Comparison of ENCODE assay signal across 41 cellular contexts in the genomic region with DNA sequence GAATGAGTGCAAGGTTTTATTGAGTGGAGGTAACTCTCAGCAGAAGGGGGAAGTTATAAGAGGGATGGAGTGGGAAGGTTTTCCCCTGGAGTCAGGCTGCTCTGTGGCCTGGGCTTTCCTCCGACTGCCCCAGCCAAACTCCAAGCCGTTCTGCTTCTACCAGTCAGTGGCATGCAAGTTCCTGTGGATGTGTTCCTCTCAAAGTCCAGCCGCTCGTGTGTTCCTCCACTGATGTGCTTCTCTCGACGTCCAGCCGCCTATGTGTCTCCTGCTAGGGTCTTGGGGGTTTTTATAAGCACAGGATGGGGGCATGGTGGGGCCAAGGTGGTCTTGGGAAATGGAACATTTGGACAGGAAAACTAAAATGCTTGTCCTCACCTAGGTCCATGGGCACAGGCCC. TPM values are rescaled to one million over a fixed set of nuclear protein-coding genes. Genes with fewer than 3 reads are reported as not detected.
"Had no signal": no experiment of that assay in that cellular context is flagged by ENCODE, and none has a peak within 500 bp of the region (broad histone marks: within the 10 kb centered on the region; RNA-seq: fewer than 3 reads in every experiment).

No MANE protein-coding gene starts in this region.

- H3K4me1 ChIP-seq: adrenal gland, ascending aorta, body of pancreas, breast epithelium had no signal

- DNase-seq: activated effector memory CD4-positive, alpha-beta T cell treated with anti-CD3 and anti-CD28 coated beads, Interleukin-2, amount 50 U/mL, for 16 hours; activated effector memory CD4-positive, alpha-beta T cell treated with Interleukin-2 at 50 U/mL for 16 hours; activated gamma-delta T cell; activated gamma-delta T cell treated with Interleukin-2 at 50 U/mL for 16 hours; activated naive CD4-positive, alpha-beta T cell; activated naive CD4-positive, alpha-beta T cell treated with anti-CD3 and anti-CD28 coated beads for 36 hours; activated naive CD4-positive, alpha-beta T cell treated with anti-CD3 and anti-CD28 coated beads, Interleukin-2, amount 10 ng/mL, durations not matched to agents 7 days and 5 days; activated naive CD4-positive, alpha-beta T cell treated with anti-CD3 and anti-CD28 coated beads, Interleukin-2, amount 50 U/mL, for 16 hours; activated naive CD4-positive, alpha-beta T cell treated with Interleukin-2 at 50 U/mL for 16 hours; activated naive CD8-positive, alpha-beta T cell treated with anti-CD3 and anti-CD28 coated beads for 36 hours; activated naive CD8-positive, alpha-beta T cell treated with anti-CD3 and anti-CD28 coated beads, Interleukin-2, amount 10 ng/mL, durations not matched to agents 7 days and 5 days; activated naive CD8-positive, alpha-beta T cell treated with anti-CD3 and anti-CD28 coated beads, Interleukin-2, amount 50 U/mL, for 24 hours; activated T-cell treated with anti-CD3 and anti-CD28 coated beads, Interleukin-2, amount 50 U/mL, for 1 hour; activated T-cell treated with anti-CD3 and anti-CD28 coated beads, Interleukin-2, amount 50 U/mL, for 24 hours; activated T-cell treated with anti-CD3 and anti-CD28 coated beads, Interleukin-2, amount 50 U/mL, for 4 hours; activated T-cell treated with anti-CD3 and anti-CD28 coated beads, Interleukin-2, amount 50 U/mL, for 48 hours; activated T-cell treated with anti-CD3 and anti-CD28 coated beads, Interleukin-2, amount 50 U/mL, for 72 hours; adrenal gland; amniotic stem cell; amygdala; anterior cingulate cortex; aorta; body of pancreas; brain microvascular endothelial cell; caudate nucleus; central memory CD4-positive, alpha-beta T cell; cerebellar nuclear complex had no signal

- H3K27ac Mint-ChIP-seq: activated naive CD4-positive, alpha-beta T cell treated with anti-CD3 and anti-CD28 coated beads for 36 hours; activated naive CD4-positive, alpha-beta T cell treated with anti-CD3 and anti-CD28 coated beads, Interleukin-2, amount 10 ng/mL, durations not matched to agents 7 days and 5 days; activated naive CD4-positive, alpha-beta T cell treated with anti-CD3 and anti-CD28 coated beads, Interleukin-2, amount 50 U/mL, for 24 hours; activated naive CD4-positive, alpha-beta T cell treated with anti-CD3 and anti-CD28 coated beads, Interleukin-2, amount 50 U/mL, for 72 hours; activated naive CD8-positive, alpha-beta T cell; activated naive CD8-positive, alpha-beta T cell treated with anti-CD3 and anti-CD28 coated beads for 36 hours; activated naive CD8-positive, alpha-beta T cell treated with anti-CD3 and anti-CD28 coated beads, Interleukin-2, amount 10 ng/mL, durations not matched to agents 7 days and 5 days; activated naive CD8-positive, alpha-beta T cell treated with anti-CD3 and anti-CD28 coated beads, Interleukin-2, amount 50 U/mL, for 24 hours; activated T-cell treated with anti-CD3 and anti-CD28 coated beads, Interleukin-2, amount 50 U/mL, for 24 hours; activated T-cell treated with anti-CD3 and anti-CD28 coated beads, Interleukin-2, amount 50 U/mL, for 72 hours; activated T-helper 1 cell treated with anti-CD3 and anti-CD28 coated beads, Interleukin-12 subunit alpha, Interleukin-12 subunit beta, Interleukin-2, Interleukin-4 antibody, amounts not matched to agents 30 ng/mL and 10 ng/mL and 1 ng/mL, durations not matched to agents 14 hours and 24 hours and 36 hours; activated T-helper 17 cell treated with anti-CD3 and anti-CD28 coated beads, Interleukin-2, amount 50 U/mL, for 72 hours; activated T-helper 2 cell treated with anti-CD3 and anti-CD28 coated beads, Interferon-gamma antibody, Interleukin-2, Interleukin-4, amounts not matched to agents 10 μg/mL and 5 μg/mL and 100 μg/mL, durations not matched to agents 14 hours and 24 hours and 36 hours; brain had no signal

- H3K9me3 ChIP-seq: adrenal gland, ascending aorta, body of pancreas, breast epithelium had no signal

- H3K27ac ChIP-seq: adrenal gland, ascending aorta, body of pancreas, brain microvascular endothelial cell, breast epithelium, cardiac muscle cell had no signal

- H3K4me3 Mint-ChIP-seq: activated naive CD4-positive, alpha-beta T cell treated with anti-CD3 and anti-CD28 coated beads for 36 hours; activated naive CD4-positive, alpha-beta T cell treated with anti-CD3 and anti-CD28 coated beads, Interleukin-2, amount 10 ng/mL, durations not matched to agents 7 days and 5 days; activated naive CD4-positive, alpha-beta T cell treated with anti-CD3 and anti-CD28 coated beads, Interleukin-2, amount 50 U/mL, for 24 hours; activated naive CD8-positive, alpha-beta T cell; activated naive CD8-positive, alpha-beta T cell treated with anti-CD3 and anti-CD28 coated beads for 36 hours; activated naive CD8-positive, alpha-beta T cell treated with anti-CD3 and anti-CD28 coated beads, Interleukin-2, amount 10 ng/mL, durations not matched to agents 7 days and 5 days; activated naive CD8-positive, alpha-beta T cell treated with anti-CD3 and anti-CD28 coated beads, Interleukin-2, amount 50 U/mL, for 24 hours; activated T-cell treated with anti-CD3 and anti-CD28 coated beads, Interleukin-2, amount 50 U/mL, for 24 hours; activated T-cell treated with anti-CD3 and anti-CD28 coated beads, Interleukin-2, amount 50 U/mL, for 4 hours; activated T-cell treated with anti-CD3 and anti-CD28 coated beads, Interleukin-2, amount 50 U/mL, for 72 hours; activated T-helper 1 cell treated with anti-CD3 and anti-CD28 coated beads, Interleukin-12 subunit alpha, Interleukin-12 subunit beta, Interleukin-2, Interleukin-4 antibody, amounts not matched to agents 30 ng/mL and 10 ng/mL and 1 ng/mL, durations not matched to agents 14 hours and 24 hours and 36 hours; activated T-helper 17 cell treated with anti-CD3 and anti-CD28 coated beads, Interleukin-2, amount 50 U/mL, for 72 hours; brain; central memory CD8-positive, alpha-beta T cell had no signal

- H3K4me1 Mint-ChIP-seq: activated T-helper 17 cell treated with anti-CD3 and anti-CD28 coated beads, Interleukin-2, amount 50 U/mL, for 72 hours had no signal

- H3K27me3 ChIP-seq: adrenal gland, ascending aorta, body of pancreas, brain microvascular endothelial cell, breast epithelium, cardiac muscle cell had no signal

- ATAC-seq: activated naive CD4-positive, alpha-beta T cell treated with anti-CD3 and anti-CD28 coated beads, Interleukin-2, amount 50 U/mL, for 72 hours; activated naive CD8-positive, alpha-beta T cell treated with anti-CD3 and anti-CD28 coated beads, Interleukin-2, amount 50 U/mL, for 24 hours; activated T-cell treated with anti-CD3 and anti-CD28 coated beads, Interleukin-2, amount 50 U/mL, for 4 hours; activated T-cell treated with anti-CD3 and anti-CD28 coated beads, Interleukin-2, amount 50 U/mL, for 72 hours; activated T-helper 17 cell treated with anti-CD3 and anti-CD28 coated beads, Interleukin-2, amount 50 U/mL, for 72 hours; body of pancreas had no signal

- H3K4me3 ChIP-seq: adrenal gland, ascending aorta, body of pancreas, breast epithelium, cardiac muscle cell had no signal

- H3K36me3 Mint-ChIP-seq: activated naive CD4-positive, alpha-beta T cell treated with anti-CD3 and anti-CD28 coated beads, Interleukin-2, amount 10 ng/mL, durations not matched to agents 7 days and 5 days; activated naive CD4-positive, alpha-beta T cell treated with anti-CD3 and anti-CD28 coated beads, Interleukin-2, amount 50 U/mL, for 24 hours; activated naive CD4-positive, alpha-beta T cell treated with anti-CD3 and anti-CD28 coated beads, Interleukin-2, amount 50 U/mL, for 72 hours; activated naive CD8-positive, alpha-beta T cell; activated naive CD8-positive, alpha-beta T cell treated with anti-CD3 and anti-CD28 coated beads for 36 hours; activated naive CD8-positive, alpha-beta T cell treated with anti-CD3 and anti-CD28 coated beads, Interleukin-2, amount 10 ng/mL, durations not matched to agents 7 days and 5 days; brain had no signal

- H3K36me3 ChIP-seq: adrenal gland, ascending aorta, brain microvascular endothelial cell, breast epithelium, cardiac muscle cell had no signal

- FAIRE-seq: astrocyte, bronchial epithelial cell had no signal

- H3K9me3 Mint-ChIP-seq: activated naive CD4-positive, alpha-beta T cell treated with anti-CD3 and anti-CD28 coated beads for 36 hours; activated naive CD4-positive, alpha-beta T cell treated with anti-CD3 and anti-CD28 coated beads, Interleukin-2, amount 10 ng/mL, durations not matched to agents 7 days and 5 days; activated naive CD4-positive, alpha-beta T cell treated with anti-CD3 and anti-CD28 coated beads, Interleukin-2, amount 50 U/mL, for 24 hours; activated naive CD4-positive, alpha-beta T cell treated with anti-CD3 and anti-CD28 coated beads, Interleukin-2, amount 50 U/mL, for 72 hours; activated naive CD8-positive, alpha-beta T cell treated with anti-CD3 and anti-CD28 coated beads for 36 hours; activated naive CD8-positive, alpha-beta T cell treated with anti-CD3 and anti-CD28 coated beads, Interleukin-2, amount 10 ng/mL, durations not matched to agents 7 days and 5 days; activated naive CD8-positive, alpha-beta T cell treated with anti-CD3 and anti-CD28 coated beads, Interleukin-2, amount 50 U/mL, for 24 hours; activated T-cell treated with anti-CD3 and anti-CD28 coated beads, Interleukin-2, amount 50 U/mL, for 24 hours; activated T-cell treated with anti-CD3 and anti-CD28 coated beads, Interleukin-2, amount 50 U/mL, for 4 hours; activated T-cell treated with anti-CD3 and anti-CD28 coated beads, Interleukin-2, amount 50 U/mL, for 72 hours; activated T-helper 1 cell treated with anti-CD3 and anti-CD28 coated beads, Interleukin-12 subunit alpha, Interleukin-12 subunit beta, Interleukin-2, Interleukin-4 antibody, amounts not matched to agents 30 ng/mL and 10 ng/mL and 1 ng/mL, durations not matched to agents 14 hours and 24 hours and 36 hours; activated T-helper 17 cell treated with anti-CD3 and anti-CD28 coated beads, Interleukin-2, amount 50 U/mL, for 72 hours; activated T-helper 2 cell treated with anti-CD3 and anti-CD28 coated beads, Interferon-gamma antibody, Interleukin-2, Interleukin-4, amounts not matched to agents 10 μg/mL and 5 μg/mL and 100 μg/mL, durations not matched to agents 14 hours and 24 hours and 36 hours; brain; central memory CD8-positive, alpha-beta T cell had no signal

RNA-seq across cellular contexts. Expression of a gene that starts 28.8 kb away (rescaled TPM):
- total RNA-seq: activated naive CD4-positive, alpha-beta T cell treated with anti-CD3 and anti-CD28 coated beads for 36 hours; activated naive CD4-positive, alpha-beta T cell treated with anti-CD3 and anti-CD28 coated beads, Interleukin-2, amount 50 U/mL, for 72 hours; activated naive CD8-positive, alpha-beta T cell treated with anti-CD3 and anti-CD28 coated beads for 36 hours; activated naive CD8-positive, alpha-beta T cell treated with anti-CD3 and anti-CD28 coated beads, Interleukin-2, amount 10 ng/mL, durations not matched to agents 7 days and 5 days; activated T-cell treated with anti-CD3 and anti-CD28 coated beads, Interleukin-2, amount 50 U/mL, for 4 hours; activated T-cell treated with anti-CD3 and anti-CD28 coated beads, Interleukin-2, amount 50 U/mL, for 72 hours; activated T-helper 1 cell treated with anti-CD3 and anti-CD28 coated beads, Interleukin-12 subunit alpha, Interleukin-12 subunit beta, Interleukin-2, Interleukin-4 antibody, amounts not matched to agents 30 ng/mL and 10 ng/mL and 1 ng/mL, durations not matched to agents 14 hours and 24 hours and 36 hours; activated T-helper 17 cell treated with anti-CD3 and anti-CD28 coated beads, Interleukin-2, amount 50 U/mL, for 72 hours; activated T-helper 2 cell treated with anti-CD3 and anti-CD28 coated beads, Interferon-gamma antibody, Interleukin-2, Interleukin-4, amounts not matched to agents 10 μg/mL and 5 μg/mL and 100 μg/mL, durations not matched to agents 14 hours and 24 hours and 36 hours; aorta; ascending aorta; breast epithelium; bronchial epithelial cell; chondrocyte had no signal
- polyA plus RNA-seq: aorta had no signal
